ENCODE assay signal across 1 cellular context in the genomic region with DNA sequence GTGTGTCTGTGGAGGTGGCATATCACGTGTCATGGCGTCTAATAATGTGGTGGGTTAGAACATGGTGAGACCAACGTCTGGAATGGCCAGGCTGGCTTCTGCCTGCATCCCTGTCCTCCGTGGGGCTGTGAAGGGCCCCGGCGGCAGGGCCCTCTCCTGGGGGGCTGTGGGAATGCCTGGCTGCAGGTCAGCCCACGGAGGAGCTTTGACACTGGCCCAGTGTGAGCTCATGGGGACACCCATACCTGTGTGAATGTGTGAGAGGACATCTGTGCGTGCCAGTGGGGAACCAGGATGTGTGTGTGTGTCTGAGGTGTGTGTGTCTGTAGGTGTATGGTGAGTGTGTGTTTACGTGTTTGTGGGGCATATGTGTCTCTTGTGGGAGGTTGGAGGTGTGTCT.
TF ChIP-seq lines count a peak whose summit lies in the region.

No MANE protein-coding gene starts in this region.

TF ChIP-seq in H1, 55 proteins besides CTCF, POLR2A, EP300 and RAD21:
- TF ChIP-seq CBX5 (IDR thresholded peaks at IDR 0.05; ENCODE audit: low read depth, low read length) (no peak), GTF2F1 (IDR thresholded peaks at IDR 0.05; ENCODE audit: borderline replicate concordance, low read depth, low read length) (no peak), POU5F1 (IDR thresholded peaks at IDR 0.05; ENCODE audit: low read depth, low read length) (no peak), NRF1 (IDR thresholded peaks at IDR 0.05; ENCODE audit: low read depth, low read length) (no peak), PHF8 (conservative IDR thresholded peaks at IDR 0.05; ENCODE audit: low read depth, low read length) (no peak), BACH1 (IDR thresholded peaks at IDR 0.05; ENCODE audit: low read length) (no peak), KDM5A (IDR thresholded peaks at IDR 0.05; ENCODE audit: low read length) (no peak), KDM4A (IDR thresholded peaks at IDR 0.05; ENCODE audit: low read depth, low read length, severe bottlenecking) (no peak), ZNF274 (IDR thresholded peaks at IDR 0.05; ENCODE audit: borderline replicate concordance, extremely low read depth, low read length) (no peak), RFX5 (IDR thresholded peaks at IDR 0.05; ENCODE audit: borderline replicate concordance, low read depth, low read length) (no peak), CEBPB (IDR thresholded peaks at IDR 0.05; ENCODE audit: low read depth, low read length) (no peak), ATF2 (IDR thresholded peaks at IDR 0.05; ENCODE audit: low read length) (no peak), HDAC6 (IDR thresholded peaks at IDR 0.05; ENCODE audit: low read depth, low read length) (no peak), CREB1 (IDR thresholded peaks at IDR 0.05) (no peak), TCF12 (IDR thresholded peaks at IDR 0.05; ENCODE audit: low read depth, low read length) (no peak), RNF2 (IDR thresholded peaks at IDR 0.05; ENCODE audit: borderline replicate concordance, low read depth, low read length, missing control alignments, poor library complexity, severe bottlenecking) (no peak), SIRT6 (IDR thresholded peaks at IDR 0.05; ENCODE audit: low read length) (no peak), TEAD4 (IDR thresholded peaks at IDR 0.05; ENCODE audit: low read depth, low read length) (no peak), ASH2L (IDR thresholded peaks at IDR 0.05; ENCODE audit: low read length) (no peak), CTBP2 (IDR thresholded peaks at IDR 0.05; ENCODE audit: borderline replicate concordance, insufficient read depth, insufficient read length, low read length) (no peak)
